ENCODE assay signal across 9 cellular contexts in the genomic region with DNA sequence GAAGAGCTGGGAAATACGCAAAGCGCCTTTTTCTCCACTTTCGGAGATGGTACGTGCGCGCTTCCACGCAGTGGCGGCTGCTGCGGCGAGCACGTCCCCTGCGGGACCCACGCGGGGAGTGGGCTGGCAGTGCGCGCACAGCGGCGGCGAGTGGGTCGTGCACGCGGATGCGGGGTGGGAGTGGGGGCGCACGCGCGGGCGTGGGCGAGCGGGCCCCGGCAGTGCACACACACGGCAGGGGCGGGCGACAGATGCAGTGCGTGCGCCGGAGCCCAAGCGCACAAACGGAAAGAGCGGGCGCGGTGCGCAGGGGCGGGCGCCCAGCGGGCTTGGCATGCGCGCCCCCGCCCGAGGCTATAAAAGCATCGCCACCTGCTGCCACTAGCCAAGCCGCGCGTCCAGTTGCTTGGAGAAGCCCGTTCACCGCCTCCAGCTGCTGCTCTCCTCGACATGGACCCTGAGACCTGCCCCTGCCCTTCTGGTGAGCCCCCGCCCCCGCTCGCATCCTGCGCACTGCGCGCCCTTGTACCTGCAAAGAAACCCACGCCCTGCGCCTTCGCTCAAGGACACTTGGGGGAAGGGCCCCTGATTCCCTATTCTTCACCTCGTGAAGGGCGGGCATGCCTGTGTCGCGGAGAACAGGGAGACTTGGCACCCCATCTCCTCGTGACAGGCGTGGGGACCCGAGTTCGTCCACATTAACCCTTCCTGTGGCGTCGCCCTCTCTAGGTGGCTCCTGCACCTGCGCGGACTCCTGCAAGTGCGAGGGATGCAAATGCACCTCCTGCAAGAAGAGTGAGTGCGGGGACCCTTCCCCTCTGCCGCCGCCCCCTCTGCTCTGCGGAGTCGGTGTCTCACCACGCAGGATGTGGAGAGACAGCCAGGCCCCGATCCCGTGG. TPM values are rescaled to one million over a fixed set of nuclear protein-coding genes. Genes with fewer than 3 reads are reported as not detected.
DNase-seq lines count a peak whose midpoint lies in the region; ATAC-seq and TF ChIP-seq lines count a peak whose summit lies in the region.
"Had no signal": no experiment of that assay in that cellular context is flagged by ENCODE, and none has a peak within 500 bp of the region (broad histone marks: within the 10 kb centered on the region; RNA-seq: fewer than 3 reads in every experiment).

A gene (plus strand): TSS at position 388 of the 899 bp plus-strand sequence. CDS start 63 bp downstream, at position 451.

- H3K4me1 ChIP-seq in ascending aorta (peaks cover 6 to 8% of the 10 kb centered on the region in 2 donors), spleen (peaks cover 8 to 16% (median 13%) of the 10 kb centered on the region in 6 donors)

- H3K36me3 ChIP-seq in ascending aorta (no peaks in the 10 kb centered on the region), spleen (no peaks in the 10 kb centered on the region)

- H3K4me3 ChIP-seq in ascending aorta (peak within 1 kb of the TSS; percentile 59 to 65), spleen (peak within 1 kb of the TSS; percentile 23 to 69 (median 36))

- TF ChIP-seq CTCF in ascending aorta (IDR thresholded peaks at IDR 0.05) (no peak), spleen (IDR thresholded peaks at IDR 0.05 in 8 of 11, conservative IDR thresholded peaks at IDR 0.05 in 3 of 11) (no peak)

- H3K27me3 ChIP-seq in ascending aorta (peaks cover 5% of the 10 kb centered on the region), spleen (replicated peaks in 1 of 7) (peaks cover 0 to 54% (median 23%) of the 10 kb centered on the region in 7 donors)

- DNase-seq in DMS53 treated with DMSO at 0.1 percent for 48 hours (lab: John Stamatoyannopoulos, UW; ENCODE audit: unreplicated experiment), result peak; percentile 15
- DNase-seq in NCI-H345 treated with DMSO at 0.1 percent for 48 hours (lab: John Stamatoyannopoulos, UW; ENCODE audit: unreplicated experiment), result peak; percentile 16
- peak in 1 of 2 donors; percentile 49 for DNase-seq in ascending aorta (ENCODE audit: low spot score in 2 of 2)
- DNase-seq in iPS-NIHi7 (ENCODE audit: extremely low spot score), result peak; percentile 71
- DNase-seq in spleen, result no peak
- no peak for DNase-seq in MV-4-11 (lab: John Stamatoyannopoulos, UW)
- no peak for DNase-seq in HT-29 (ENCODE audit: low spot score)

- intact Hi-C loops in ascending aorta (cut with DNase I) (no loop called here), spleen (cut with DNase I; ENCODE audit: low total_unique reads) (no loop called here)

- no peak for ATAC-seq in HG03108 (IDR thresholded peaks at IDR 0.05; ENCODE audit: unreplicated experiment)

- H3K27ac ChIP-seq in ascending aorta (no peak within 1 kb of the TSS), spleen (no peak within 1 kb of the TSS)

- 5 to 10% (median 5%) methylated on average over 30 to 87 of the region's 87 CpGs for WGBS in spleen, 5 donors

- H3K9me3 ChIP-seq in ascending aorta (no peaks in the 10 kb centered on the region), spleen (peaks cover 0 to 6% (median 0%) of the 10 kb centered on the region in 8 donors)

- TF ChIP-seq POLR2A in spleen (IDR thresholded peaks at IDR 0.05), result no peak

RNA-seq across cellular contexts. Expression of the gene that starts here (rescaled TPM):
- total RNA-seq in ascending aorta (not detected), spleen (under 1 TPM in 1 of 7 donors, not detected in 6; 0.77 TPM)
- 10 to 100 TPM in 1 of 3 donors, 1 to 10 TPM in 1, not detected in 1; 1.5 to 11.5 TPM for polyA plus RNA-seq in spleen
- 3.5 TPM in 1 of 2 replicates, not detected in the other for total RNA-seq in HT-29 (2014; rRNA removed; shearing (Covaris generic))
- total RNA-seq: HT1080 had no signal

Comparison
In these comparisons a context has a peak if more than half of its experiments do, and no peak if none do; other contexts are left out.
1. DNase-seq: peak in DMS53 treated with DMSO at 0.1 percent for 48 hours (single experiment), NCI-H345 treated with DMSO at 0.1 percent for 48 hours (single experiment) and iPS-NIHi7 (single experiment); none in spleen (single experiment), MV-4-11 (single experiment) and HT-29 (single experiment).